In genomic region chr20:36851490-36851889, GRCh38 we compare ENCODE assay signal across 16 cellular contexts. TPM values are rescaled to one million over a fixed set of nuclear protein-coding genes. Genes with fewer than 3 reads are reported as not detected.
DNase-seq lines count a peak whose midpoint lies in the region; ATAC-seq and TF ChIP-seq lines count a peak whose summit lies in the region.
"Had no signal": no experiment of that assay in that cellular context is flagged by ENCODE, and none has a peak within 500 bp of the region (broad histone marks: within the 10 kb centered on the region; RNA-seq: fewer than 3 reads in every experiment).

No MANE protein-coding gene starts in this region.

- no peak overlapping the region for H3K4me3 Mint-ChIP-seq in osteocyte (ENCODE audit: unreplicated experiment)
- no peak overlapping the region for H3K4me3 Mint-ChIP-seq in type B pancreatic cell
- H3K4me3 Mint-ChIP-seq in immature natural killer cell, result no peak overlapping the region
- H3K4me3 Mint-ChIP-seq: activated naive CD8-positive, alpha-beta T cell treated with anti-CD3 and anti-CD28 coated beads, Interleukin-2, amount 10 ng/mL, durations not matched to agents 7 days and 5 days; CD8-positive, alpha-beta memory T cell; neural crest cell had no signal

- peaks cover 7% of the 10 kb centered on the region for H3K36me3 Mint-ChIP-seq in osteocyte (ENCODE audit: unreplicated experiment)
- peaks cover 13% of the 10 kb centered on the region for H3K36me3 Mint-ChIP-seq in type B pancreatic cell
- H3K36me3 Mint-ChIP-seq in immature natural killer cell, result no peaks in the 10 kb centered on the region
- H3K36me3 Mint-ChIP-seq: activated naive CD8-positive, alpha-beta T cell treated with anti-CD3 and anti-CD28 coated beads, Interleukin-2, amount 10 ng/mL, durations not matched to agents 7 days and 5 days; CD8-positive, alpha-beta memory T cell had no signal

- no peak for DNase-seq in Karpas-422
- no peak for DNase-seq in colonic mucosa
- DNase-seq in osteocyte (ENCODE audit: extremely low spot score, unreplicated experiment), result no peak
- no peak for DNase-seq in type B pancreatic cell (ENCODE audit: extremely low spot score, unreplicated experiment)
- no peak for DNase-seq in NCI-H1694 (lab: John Stamatoyannopoulos, UW)
- DNase-seq in immature natural killer cell, result no peak
- DNase-seq: activated naive CD8-positive, alpha-beta T cell treated with anti-CD3 and anti-CD28 coated beads, Interleukin-2, amount 10 ng/mL, durations not matched to agents 7 days and 5 days; CD8-positive, alpha-beta memory T cell; foreskin melanocyte; GDM1; KBM-7; NCI-H187 treated with DMSO at 0.1 percent for 48 hours; NCI-H526; SHP77 had no signal

- H2AFZ ChIP-seq in Karpas-422 (ENCODE audit: low read length), result no peak overlapping the region

- H3K27me3 Mint-ChIP-seq in osteocyte (ENCODE audit: unreplicated experiment) (no peaks in the 10 kb centered on the region), type B pancreatic cell (no peaks in the 10 kb centered on the region), immature natural killer cell (ENCODE audit: low read depth in 3 of 3) (peaks cover 0 to 2% (median 0%) of the 10 kb centered on the region in 3 donors)
- H3K27me3 Mint-ChIP-seq: activated naive CD8-positive, alpha-beta T cell treated with anti-CD3 and anti-CD28 coated beads, Interleukin-2, amount 10 ng/mL, durations not matched to agents 7 days and 5 days had no signal

- peak overlapping the region; percentile 73 for H3K4me2 ChIP-seq in Karpas-422 (ENCODE audit: low read depth, low read length, poor library complexity, severe bottlenecking)

- H3K4me3 ChIP-seq in Karpas-422 (ENCODE audit: low read length), result peak overlapping the region; percentile 57; the same call in 1 of the 2 replicates
- no peak overlapping the region for H3K4me3 ChIP-seq in colonic mucosa

- no peaks in the 10 kb centered on the region for H3K9me3 Mint-ChIP-seq in osteocyte (ENCODE audit: unreplicated experiment)
- peaks cover 5% of the 10 kb centered on the region for H3K9me3 Mint-ChIP-seq in type B pancreatic cell
- no peaks in the 10 kb centered on the region for H3K9me3 Mint-ChIP-seq in immature natural killer cell
- H3K9me3 Mint-ChIP-seq: activated naive CD8-positive, alpha-beta T cell treated with anti-CD3 and anti-CD28 coated beads, Interleukin-2, amount 10 ng/mL, durations not matched to agents 7 days and 5 days; CD8-positive, alpha-beta memory T cell had no signal

- peak overlapping the region; percentile 72 for H3K27ac Mint-ChIP-seq in osteocyte (ENCODE audit: unreplicated experiment)
- H3K27ac Mint-ChIP-seq in type B pancreatic cell, result peak overlapping the region; percentile 30
- peak overlapping the region in 1 of 6 donors; percentile 62 for H3K27ac Mint-ChIP-seq in immature natural killer cell
- H3K27ac Mint-ChIP-seq: activated naive CD8-positive, alpha-beta T cell treated with anti-CD3 and anti-CD28 coated beads, Interleukin-2, amount 10 ng/mL, durations not matched to agents 7 days and 5 days had no signal

- H3K79me2 ChIP-seq in Karpas-422 (ENCODE audit: low read length), result peaks cover 86% of the 10 kb centered on the region

- intact Hi-C loops in colonic mucosa (cut with DNase I), result no loop called here

- no peaks in the 10 kb centered on the region for H3K9me2 ChIP-seq in Karpas-422 (replicated peaks; ENCODE audit: insufficient read depth, low read length)

- H3K4me1 Mint-ChIP-seq in osteocyte (ENCODE audit: unreplicated experiment) (peaks cover 55% of the 10 kb centered on the region), type B pancreatic cell (ENCODE audit: unreplicated experiment) (peaks cover 16% of the 10 kb centered on the region), immature natural killer cell (no peaks in the 10 kb centered on the region)

- no peak for ATAC-seq in GM19035 (IDR thresholded peaks at IDR 0.05; ENCODE audit: unreplicated experiment)

- no peaks in the 10 kb centered on the region; the same call in 1 of the 2 replicates for H3K9me3 ChIP-seq in Karpas-422 (ENCODE audit: low read length)
- H3K9me3 ChIP-seq in colonic mucosa, result no peaks in the 10 kb centered on the region

- TF ChIP-seq CTCF in colonic mucosa (IDR thresholded peaks at IDR 0.05), result no peak
- TF ChIP-seq CTCF in osteocyte (IDR thresholded peaks at IDR 0.05), result no peak
- TF ChIP-seq CTCF in type B pancreatic cell (conservative IDR thresholded peaks at IDR 0.05), result no peak

- peaks cover 17% of the 10 kb centered on the region for H3K36me3 ChIP-seq in Karpas-422 (ENCODE audit: insufficient read depth, low read length)
- no peaks in the 10 kb centered on the region for H3K36me3 ChIP-seq in colonic mucosa

- peak overlapping the region; percentile 76 for H3K9ac ChIP-seq in Karpas-422 (ENCODE audit: low read length)
- peak overlapping the region in 1 of 2 donors; percentile 50 for H3K9ac ChIP-seq in colonic mucosa (ENCODE audit: low read depth in 2 of 2, low read length in 2 of 2)

- no peaks in the 10 kb centered on the region for H3K27me3 ChIP-seq in Karpas-422 (ENCODE audit: low read length)
- no peaks in the 10 kb centered on the region for H3K27me3 ChIP-seq in colonic mucosa

- peaks cover 98% of the 10 kb centered on the region for H3K4me1 ChIP-seq in Karpas-422 (ENCODE audit: low read length)
- peaks cover 4% of the 10 kb centered on the region for H3K4me1 ChIP-seq in colonic mucosa

- peaks cover 24% of the 10 kb centered on the region; the same call in 1 of the 2 replicates for H4K20me1 ChIP-seq in Karpas-422 (ENCODE audit: insufficient read depth, low read depth, low read length)

- peak overlapping the region; percentile 98 for H3K27ac ChIP-seq in Karpas-422 (ENCODE audit: low read length)
- H3K27ac ChIP-seq in colonic mucosa, result peak overlapping the region; percentile 56

RNA-seq across cellular contexts. Expression of gene TLDC2, which starts 24.4 kb away (rescaled TPM):
- total RNA-seq in Karpas-422 (2014; rRNA removed; shearing (Covaris generic); ENCODE audit: low replicate concordance), result 0.69 TPM in 1 of 2 replicates, not detected in the other
- total RNA-seq in colonic mucosa (10 to 100 TPM; 18.1 to 29.7 TPM), osteocyte (0.26 TPM in 1 of 2 replicates, not detected in the other), type B pancreatic cell (ENCODE audit: low replicate concordance) (0.75 and 0.93 TPM in 2 replicates)
- polyA plus RNA-seq in immature natural killer cell, result under 1 TPM in 2 of 3 donors, not detected in 1; 0.38 to 0.55 TPM
- total RNA-seq: activated naive CD8-positive, alpha-beta T cell treated with anti-CD3 and anti-CD28 coated beads, Interleukin-2, amount 10 ng/mL, durations not matched to agents 7 days and 5 days; CD8-positive, alpha-beta memory T cell; neural crest cell had no signal
